ENCODE assay signal across 9 cellular contexts in the genomic region with DNA sequence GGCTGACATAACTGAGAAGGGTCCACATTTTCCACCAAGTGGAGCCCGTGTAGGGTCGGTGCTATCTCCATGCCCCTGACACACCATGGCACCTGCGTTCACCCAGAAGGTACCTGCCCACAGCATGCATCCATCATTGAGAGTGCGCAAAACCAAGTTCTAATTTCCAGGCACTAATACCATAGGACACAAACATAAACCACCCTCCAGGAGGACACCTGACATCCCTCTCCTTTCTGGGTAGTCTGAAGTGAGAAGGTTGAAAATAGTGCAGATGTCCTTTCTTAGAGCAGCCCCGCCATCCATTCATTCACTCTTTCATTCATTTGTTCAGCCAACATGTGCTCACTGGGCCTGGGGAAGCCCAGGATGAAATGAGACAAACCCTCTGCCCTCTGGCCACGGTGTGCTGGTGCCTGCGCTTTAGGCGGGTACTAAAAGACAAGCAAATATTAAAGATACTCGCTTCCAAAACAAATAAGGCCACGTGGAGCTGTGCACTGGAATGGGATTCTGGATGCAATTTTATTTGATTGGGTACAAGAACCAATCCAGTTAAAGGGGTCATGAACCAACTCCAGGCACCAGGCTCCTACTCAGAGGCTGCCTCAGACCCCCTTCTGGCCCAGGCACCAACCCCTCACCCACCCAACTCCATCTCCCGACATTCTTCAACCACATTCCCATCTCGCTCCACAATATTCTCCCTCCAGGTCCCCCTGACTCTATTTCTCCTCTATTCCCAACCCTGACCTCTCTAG. TPM values are rescaled to one million over a fixed set of nuclear protein-coding genes. Genes with fewer than 3 reads are reported as not detected.
A peak's percentile ranks its signal among the peaks of the same experiment; 100 is the strongest.
DNase-seq lines count a peak whose midpoint lies in the region; ATAC-seq, FAIRE-seq and TF ChIP-seq lines count a peak whose summit lies in the region.
"Had no signal": no experiment of that assay in that cellular context is flagged by ENCODE, and none has a peak within 500 bp of the region (broad histone marks: within the 10 kb centered on the region; RNA-seq: fewer than 3 reads in every experiment).

No MANE protein-coding gene starts in this region.

- DNase-seq in GM10266 (ENCODE audit: extremely low spot score) (peak; percentile 31), SK-N-MC (ENCODE audit: low read depth, low spot score) (no peak), fibroblast of villous mesenchyme (ENCODE audit: low read depth) (no peak), retinal pigment epithelial cell (ENCODE audit: low read depth) (no peak), GM12892 (ENCODE audit: insufficient read length) (no peak), HPDE6-E6E7 (ENCODE audit: extremely low spot score) (no peak)
- no peak for DNase-seq in stimulated activated CD4-positive, alpha-beta T cell treated with anti-CD3 and anti-CD28 coated beads, Interleukin-15, amount 100 ng/mL, for 24 hours
- DNase-seq: NCI-H510A had no signal

- H3K36me3 ChIP-seq in SK-N-MC (ENCODE audit: insufficient read depth, low read length), result no peaks in the 10 kb centered on the region

- FAIRE-seq in GM12892 (lab: Jason Lieb, UNC), result no peak

- no peak for ATAC-seq in activated CD4-positive, CD25-positive, alpha-beta regulatory T cell treated with anti-CD3 and anti-CD28 coated beads, Interleukin-2, amount 50 U/mL, for 24 hours

- H3K9me3 ChIP-seq in SK-N-MC (ENCODE audit: low read depth, low read length), result no peaks in the 10 kb centered on the region

- TF ChIP-seq CTCF in GM10266 (IDR thresholded peaks at IDR 0.05; ENCODE audit: control insufficient read depth, insufficient read depth, low read depth, missing control alignments) (no peak), fibroblast of villous mesenchyme (IDR thresholded peaks at IDR 0.05; ENCODE audit: insufficient read depth, low read depth, low read length) (no peak), retinal pigment epithelial cell (conservative IDR thresholded peaks at IDR 0.05; ENCODE audit: low read depth, low read length) (no peak)

- H3K27ac ChIP-seq in SK-N-MC, result no peak overlapping the region

- peak overlapping the region; percentile 83 for H3K9ac ChIP-seq in SK-N-MC (ENCODE audit: insufficient read length)

- TF ChIP-seq POLR2A in GM12892 (IDR thresholded peaks at IDR 0.05; ENCODE audit: low read depth, low read length), result no peak

- H3K4me3 ChIP-seq in SK-N-MC (peak overlapping the region; percentile 82), fibroblast of villous mesenchyme (ENCODE audit: low read depth, low read length) (peak overlapping the region; percentile 76), retinal pigment epithelial cell (ENCODE audit: low read length) (peak overlapping the region; percentile 76)

RNA-seq across cellular contexts. Expression of a gene that starts 1.2 kb away (rescaled TPM):
- total RNA-seq in fibroblast of villous mesenchyme, result 16.8 and 25.8 TPM in 2 replicates
- polyA plus RNA-seq in GM12892 (2012; ENCODE audit: missing spikeins), result not detected
